In genomic region chr3:105402287-105402801, GRCh38 we compare ENCODE assay signal across 1 cellular context.
TF ChIP-seq lines count a peak whose summit lies in the region.

No MANE protein-coding gene starts in this region.

TF ChIP-seq in GM23338, 12 proteins besides CTCF, POLR2A, EP300 and RAD21 (continued from another document):
- TF ChIP-seq REST (IDR thresholded peaks at IDR 0.05; ENCODE audit: unreplicated experiment) (no peak), ZNF462 (CRISPR knock-in tag; IDR thresholded peaks at IDR 0.05) (no peak)
TF ChIP-seq in GM23338: peak in this region for 0.
